In the genomic region with DNA sequence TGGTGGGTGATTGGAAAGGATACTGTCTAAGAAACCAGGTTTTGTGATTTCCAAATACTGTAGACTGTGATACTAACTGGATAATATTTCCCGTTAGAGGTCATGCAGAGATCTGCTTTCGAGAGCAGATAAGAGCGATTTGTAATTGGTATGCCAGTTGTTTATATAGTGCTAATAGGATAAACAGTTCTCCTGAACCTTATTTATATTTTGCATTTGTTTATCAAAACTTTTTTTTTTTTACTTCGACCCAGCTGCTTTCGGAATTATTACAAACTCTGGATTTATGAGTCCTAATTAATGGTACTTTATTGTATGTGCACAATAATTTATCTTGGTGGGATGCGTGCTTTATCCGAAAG, we compare ENCODE assay signal across 16 cellular contexts.
DNase-seq lines count a peak whose midpoint lies in the region; ATAC-seq and TF ChIP-seq lines count a peak whose summit lies in the region.
"Had no signal": no experiment of that assay in that cellular context is flagged by ENCODE, and none has a peak within 500 bp of the region (broad histone marks: within the 10 kb centered on the region; RNA-seq: fewer than 3 reads in every experiment).

No MANE protein-coding gene starts in this region.

- TF ChIP-seq CTCF in AG04450 (IDR thresholded peaks at IDR 0.05; ENCODE audit: low read depth, low read length) (no peak), Panc1 (IDR thresholded peaks at IDR 0.05) (no peak), gastroesophageal sphincter (IDR thresholded peaks at IDR 0.05) (no peak), prostate gland (IDR thresholded peaks at IDR 0.05) (no peak)
- no peak for TF ChIP-seq CTCF in CD4-positive, alpha-beta T cell (IDR thresholded peaks at IDR 0.05)

- no peak for DNase-seq in AG04450 (ENCODE audit: low read depth, low spot score)
- no peak for DNase-seq in Panc1 (ENCODE audit: low read depth, low spot score)
- DNase-seq in prostate gland (ENCODE audit: low spot score), result no peak
- DNase-seq in CD4-positive, alpha-beta T cell, result no peak
- no peak for DNase-seq in activated T-helper 1 cell treated with anti-CD3 and anti-CD28 coated beads, Interleukin-12 subunit alpha, Interleukin-12 subunit beta, Interleukin-2, Interleukin-4 antibody, amounts not matched to agents 30 ng/mL and 10 ng/mL and 1 ng/mL, durations not matched to agents 14 hours and 24 hours and 36 hours (ENCODE audit: low spot score)
- DNase-seq: activated CD8-positive, alpha-beta T cell treated with anti-CD3 and anti-CD28 coated beads for 36 hours; amniotic stem cell; KBM-7; NCI-H1417 treated with DMSO at 0.1 percent for 48 hours; NCI-H345 had no signal

- WGBS in gastroesophageal sphincter (ENCODE audit: low coverage in 1 of 2), 2 donors, result 50 to 55% methylated on average over 6 to 7 of the region's 7 CpGs
- 22% methylated on average over 7 of the region's 7 CpGs for WGBS in prostate gland

- H3K4me1 ChIP-seq in Panc1 (ENCODE audit: control insufficient read depth, insufficient read depth, low read length) (peaks cover 96% of the 10 kb centered on the region), gastroesophageal sphincter (peaks cover 0 to 65% (median 35%) of the 10 kb centered on the region in 3 donors), prostate gland (replicated peaks) (peaks cover 36% of the 10 kb centered on the region)

- H3K9me3 ChIP-seq in AG04450 (ENCODE audit: control insufficient read depth, insufficient read depth, low read length) (no peaks in the 10 kb centered on the region), Panc1 (ENCODE audit: control insufficient read depth, insufficient read depth, low read depth, low read length) (no peaks in the 10 kb centered on the region), gastroesophageal sphincter (no peaks in the 10 kb centered on the region), prostate gland (no peaks in the 10 kb centered on the region)
- no peaks in the 10 kb centered on the region for H3K9me3 ChIP-seq in CD4-positive, alpha-beta T cell (ENCODE audit: control insufficient read depth, low read length)

- no peak for TF ChIP-seq EP300 in gastroesophageal sphincter (IDR thresholded peaks at IDR 0.05)

- TF ChIP-seq POLR2A in gastroesophageal sphincter (IDR thresholded peaks at IDR 0.05) (no peak), prostate gland (IDR thresholded peaks at IDR 0.05) (no peak)

- H3K27ac Mint-ChIP-seq in CD4-positive, alpha-beta T cell, result no peak overlapping the region
- H3K27ac Mint-ChIP-seq in activated T-helper 1 cell treated with anti-CD3 and anti-CD28 coated beads, Interleukin-12 subunit alpha, Interleukin-12 subunit beta, Interleukin-2, Interleukin-4 antibody, amounts not matched to agents 30 ng/mL and 10 ng/mL and 1 ng/mL, durations not matched to agents 14 hours and 24 hours and 36 hours, result no peak overlapping the region
- H3K27ac Mint-ChIP-seq: activated CD8-positive, alpha-beta T cell treated with anti-CD3 and anti-CD28 coated beads for 36 hours; B cell had no signal

- no peaks in the 10 kb centered on the region for H3K36me3 Mint-ChIP-seq in CD4-positive, alpha-beta T cell (ENCODE audit: low read depth)
- H3K36me3 Mint-ChIP-seq in activated T-helper 1 cell treated with anti-CD3 and anti-CD28 coated beads, Interleukin-12 subunit alpha, Interleukin-12 subunit beta, Interleukin-2, Interleukin-4 antibody, amounts not matched to agents 30 ng/mL and 10 ng/mL and 1 ng/mL, durations not matched to agents 14 hours and 24 hours and 36 hours (ENCODE audit: low read depth), result no peaks in the 10 kb centered on the region

- in situ Hi-C loops in Panc1 (cut with HindIII; ENCODE audit: low pct_unique_long_range_greater_than_20kb, low sequenced_read_pairs), result no loop called here

- no peaks in the 10 kb centered on the region for H3K4me1 Mint-ChIP-seq in CD4-positive, alpha-beta T cell (ENCODE audit: low read depth)
- peaks cover 8% of the 10 kb centered on the region for H3K4me1 Mint-ChIP-seq in activated T-helper 1 cell treated with anti-CD3 and anti-CD28 coated beads, Interleukin-12 subunit alpha, Interleukin-12 subunit beta, Interleukin-2, Interleukin-4 antibody, amounts not matched to agents 30 ng/mL and 10 ng/mL and 1 ng/mL, durations not matched to agents 14 hours and 24 hours and 36 hours (ENCODE audit: low read depth)

- no peak overlapping the region for H3K4me3 Mint-ChIP-seq in CD4-positive, alpha-beta T cell
- no peak overlapping the region for H3K4me3 Mint-ChIP-seq in activated T-helper 1 cell treated with anti-CD3 and anti-CD28 coated beads, Interleukin-12 subunit alpha, Interleukin-12 subunit beta, Interleukin-2, Interleukin-4 antibody, amounts not matched to agents 30 ng/mL and 10 ng/mL and 1 ng/mL, durations not matched to agents 14 hours and 24 hours and 36 hours
- H3K4me3 Mint-ChIP-seq: activated CD8-positive, alpha-beta T cell treated with anti-CD3 and anti-CD28 coated beads for 36 hours; B cell had no signal

- no peaks in the 10 kb centered on the region for H3K9me3 Mint-ChIP-seq in CD4-positive, alpha-beta T cell
- H3K9me3 Mint-ChIP-seq in activated T-helper 1 cell treated with anti-CD3 and anti-CD28 coated beads, Interleukin-12 subunit alpha, Interleukin-12 subunit beta, Interleukin-2, Interleukin-4 antibody, amounts not matched to agents 30 ng/mL and 10 ng/mL and 1 ng/mL, durations not matched to agents 14 hours and 24 hours and 36 hours, result no peaks in the 10 kb centered on the region
- H3K9me3 Mint-ChIP-seq: activated CD8-positive, alpha-beta T cell treated with anti-CD3 and anti-CD28 coated beads for 36 hours had no signal

- BruUV-seq in Panc1 (replicated peaks; lab: Mats Ljungman, UMichigan), result no TSS peak

- H3K27me3 Mint-ChIP-seq in CD4-positive, alpha-beta T cell, result peaks cover 61% of the 10 kb centered on the region
- peaks cover 31% of the 10 kb centered on the region for H3K27me3 Mint-ChIP-seq in activated T-helper 1 cell treated with anti-CD3 and anti-CD28 coated beads, Interleukin-12 subunit alpha, Interleukin-12 subunit beta, Interleukin-2, Interleukin-4 antibody, amounts not matched to agents 30 ng/mL and 10 ng/mL and 1 ng/mL, durations not matched to agents 14 hours and 24 hours and 36 hours (ENCODE audit: insufficient read depth)

- H3K27ac ChIP-seq in AG04450 (ENCODE audit: low read depth, low read length) (peak overlapping the region; percentile 66), Panc1 (ENCODE audit: low read length) (peak overlapping the region; percentile 94), gastroesophageal sphincter (peak overlapping the region in 3 of 4 donors; percentile 74 to 79 (median 77)), prostate gland (peak overlapping the region; percentile 50 to 62)
- no peak overlapping the region for H3K27ac ChIP-seq in CD4-positive, alpha-beta T cell (ENCODE audit: low read depth, low read length)
- H3K27ac ChIP-seq: epithelial cell of prostate, HL-60 had no signal

- CTCF ChIA-PET in AG04450 (lab: Charles Lee), result interaction anchor here (1.8 kb wide), 1 partner anchor 87 kb away, joined by 4 read pairs; no protein-coding TSS in a partner anchor
- CTCF ChIA-PET in Panc1 (lab: Charles Lee), result no interaction called here
- CTCF ChIA-PET in CD4-positive, alpha-beta T cell (lab: Charles Lee), result no interaction called here

- no peak overlapping the region for H3K4me3 ChIP-seq in AG04450 (ENCODE audit: low read depth, low read length)
- H3K4me3 ChIP-seq in Panc1 (ENCODE audit: low read depth in 2 of 2, low read length in 2 of 2), result no peak overlapping the region
- H3K4me3 ChIP-seq in gastroesophageal sphincter, result no peak overlapping the region
- no peak overlapping the region for H3K4me3 ChIP-seq in prostate gland

- H3K36me3 ChIP-seq in Panc1 (ENCODE audit: control insufficient read depth, insufficient read depth, low read length) (no peaks in the 10 kb centered on the region), gastroesophageal sphincter (no peaks in the 10 kb centered on the region), prostate gland (no peaks in the 10 kb centered on the region)

- ATAC-seq in Panc1 (peak; percentile 2; the same call in 1 of the 2 replicates), gastroesophageal sphincter (no peak), GM21576 (IDR thresholded peaks at IDR 0.05; ENCODE audit: unreplicated experiment) (no peak), GM21381 (IDR thresholded peaks at IDR 0.05; ENCODE audit: unreplicated experiment) (no peak)
- no peak for ATAC-seq in CD4-positive, alpha-beta T cell (ENCODE audit: poor library complexity)
- ATAC-seq: activated CD8-positive, alpha-beta T cell treated with anti-CD3 and anti-CD28 coated beads for 36 hours had no signal

- H3K27me3 ChIP-seq in AG04450 (ENCODE audit: control insufficient read depth, insufficient read depth, low read length) (no peaks in the 10 kb centered on the region), Panc1 (ENCODE audit: control insufficient read depth, insufficient read depth, low read length) (no peaks in the 10 kb centered on the region), gastroesophageal sphincter (no peaks in the 10 kb centered on the region), prostate gland (replicated peaks; ENCODE audit: insufficient read depth) (no peaks in the 10 kb centered on the region)
- H3K27me3 ChIP-seq in CD4-positive, alpha-beta T cell (ENCODE audit: control insufficient read depth, insufficient read depth, low read length), result peaks cover 23% of the 10 kb centered on the region

- POLR2A ChIA-PET in AG04450 (lab: Yijun Ruan, JAX) (interaction anchor here (0.6 to 1.2 kb wide), 2 partner anchors 40 to 254 kb away, joined by 3 to 4 read pairs; no protein-coding TSS in a partner anchor), Panc1 (lab: Charles Lee) (no interaction called here)
- POLR2A ChIA-PET in CD4-positive, alpha-beta T cell (lab: Charles Lee), result no interaction called here

- intact Hi-C loops in Panc1 (cut with micrococcal nuclease; ENCODE audit: unreplicated experiment) (no loop called here), prostate gland (cut with DNase I) (no loop called here)
- intact Hi-C loops in CD4-positive, alpha-beta T cell (cut with DNase I, micrococcal nuclease), result no loop called here
- intact Hi-C loops in activated T-helper 1 cell treated with anti-CD3 and anti-CD28 coated beads, Interleukin-12 subunit alpha, Interleukin-12 subunit beta, Interleukin-2, Interleukin-4 antibody, amounts not matched to agents 30 ng/mL and 10 ng/mL and 1 ng/mL, durations not matched to agents 14 hours and 24 hours and 36 hours (cut with micrococcal nuclease), result no loop called here
